ENCODE assay signal across 19 cellular contexts in genomic region chr15:96126859-96127258, GRCh38.
"Had no signal": no experiment of that assay in that cellular context is flagged by ENCODE, and none has a peak within 500 bp of the region (broad histone marks: within the 10 kb centered on the region; RNA-seq: fewer than 3 reads in every experiment).

No MANE protein-coding gene starts in this region.

- H3K36me3 Mint-ChIP-seq: naive thymus-derived CD8-positive, alpha-beta T cell had no signal

- H3K4me1 Mint-ChIP-seq: naive thymus-derived CD8-positive, alpha-beta T cell had no signal

- H3K4me3 Mint-ChIP-seq: naive thymus-derived CD8-positive, alpha-beta T cell had no signal

- ATAC-seq: heart left ventricle; left lobe of liver; mucosa of descending colon; naive thymus-derived CD8-positive, alpha-beta T cell had no signal

- H3K4me3 ChIP-seq: colonic mucosa, heart left ventricle, mucosa of descending colon, sigmoid colon, skin epidermis, stomach, thoracic aorta, transverse colon had no signal

- H3K4me1 ChIP-seq: colonic mucosa, heart left ventricle, sigmoid colon, stomach, transverse colon had no signal

- H3K27me3 ChIP-seq: colonic mucosa, heart left ventricle, sigmoid colon, stomach, transverse colon had no signal

- H3K9me3 ChIP-seq: colonic mucosa, heart left ventricle, mucosa of descending colon, sigmoid colon, stomach, thoracic aorta, transverse colon had no signal

- H3K27ac Mint-ChIP-seq: naive thymus-derived CD8-positive, alpha-beta T cell had no signal

- DNase-seq: colonic mucosa; dermis blood vessel endothelial cell; erythroblast; foreskin melanocyte; heart left ventricle; hippocampal formation; islet precursor cell; mammary epithelial cell; mucosa of descending colon; naive thymus-derived CD8-positive, alpha-beta T cell; sigmoid colon; stimulated activated naive CD4-positive, alpha-beta T cell; stomach; substantia nigra; transverse colon had no signal

- FAIRE-seq: endothelial cell of umbilical vein had no signal

- H3K36me3 ChIP-seq: colonic mucosa, heart left ventricle, sigmoid colon, stomach, thoracic aorta, transverse colon had no signal

- H3K27ac ChIP-seq: colonic mucosa, heart left ventricle, sigmoid colon, skin epidermis, stomach, thoracic aorta, transverse colon had no signal
